Comparison of ENCODE assay signal across 15 cellular contexts in the genomic region with DNA sequence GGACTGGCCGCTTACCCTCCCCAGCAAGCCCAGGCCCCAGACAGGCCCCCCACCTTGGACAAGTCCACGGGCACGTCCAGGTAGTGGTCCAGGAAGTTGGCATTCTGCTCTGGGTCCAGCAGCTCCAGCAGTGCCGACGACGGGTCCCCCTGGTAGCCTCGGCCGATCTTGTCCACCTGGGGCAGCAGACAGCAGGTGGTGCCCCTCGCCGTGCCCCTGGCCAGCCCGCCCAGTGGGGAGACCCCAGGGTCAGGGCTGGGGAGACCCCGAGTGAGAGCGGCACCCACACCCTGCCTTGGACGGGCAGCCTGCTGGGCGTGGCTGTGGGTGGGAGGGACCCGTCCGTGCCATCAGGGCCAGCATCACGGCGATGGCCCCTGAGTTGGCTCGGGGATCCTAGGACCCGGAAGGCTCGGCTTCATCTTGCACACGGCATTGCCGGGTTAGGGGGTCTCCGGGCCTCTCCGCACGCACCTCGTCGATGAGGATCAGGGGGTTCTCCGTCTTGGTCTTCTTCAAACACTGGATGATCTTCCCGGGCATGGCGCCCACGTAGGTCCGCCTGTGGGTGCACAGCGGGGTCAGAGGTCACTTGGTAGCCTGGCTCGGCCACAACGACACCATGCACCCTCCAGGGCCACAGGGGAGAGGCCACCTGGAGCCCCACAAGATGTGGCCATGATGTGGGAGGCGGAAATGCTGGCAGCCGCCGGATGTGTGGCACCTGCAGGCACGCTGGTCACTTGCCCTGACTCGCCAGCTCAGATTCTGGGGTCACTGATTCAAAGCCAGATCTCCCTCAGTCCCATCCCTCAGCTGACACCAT. TPM values are rescaled to one million over a fixed set of nuclear protein-coding genes. Genes with fewer than 3 reads are reported as not detected.
DNase-seq lines count a peak whose midpoint lies in the region; ATAC-seq and TF ChIP-seq lines count a peak whose summit lies in the region.
"Had no signal": no experiment of that assay in that cellular context is flagged by ENCODE, and none has a peak within 500 bp of the region (broad histone marks: within the 10 kb centered on the region; RNA-seq: fewer than 3 reads in every experiment).

No MANE protein-coding gene starts in this region.

- DNase-seq in MCF 10A (ENCODE audit: unreplicated experiment) = no peak
- no peak for DNase-seq in breast epithelium (ENCODE audit: low spot score in 2 of 2)
- peak; percentile 2 for DNase-seq in MM.1S
- no peak for DNase-seq in central memory CD8-positive, alpha-beta T cell (ENCODE audit: low spot score in 2 of 2)
- no peak for DNase-seq in progenitor cell of endocrine pancreas (ENCODE audit: low spot score, unreplicated experiment)
- no peak for DNase-seq in NCI-H2196 (lab: John Stamatoyannopoulos, UW; ENCODE audit: unreplicated experiment)
- no peak for DNase-seq in DMS79 treated with DMSO at 0.1 percent for 48 hours (lab: John Stamatoyannopoulos, UW)
- no peak for DNase-seq in NCI-H2196 treated with DMSO at 0.1 percent for 48 hours (lab: John Stamatoyannopoulos, UW; ENCODE audit: unreplicated experiment)
- DNase-seq: activated CD4-positive, alpha-beta T cell treated with anti-CD3 and anti-CD28 coated beads, Interleukin-2, amount 50 U/mL, for 48 hours; activated effector memory CD4-positive, alpha-beta T cell treated with Interleukin-2 at 50 U/mL for 16 hours; brain microvascular endothelial cell; NCI-H1105 had no signal

- H3K9me3 ChIP-seq in breast epithelium = no peaks in the 10 kb centered on the region
- H3K9me3 ChIP-seq in MM.1S (replicated peaks; ENCODE audit: insufficient read depth, low read length) = no peaks in the 10 kb centered on the region
- H3K9me3 ChIP-seq: SJSA1 had no signal

- H3K4me3 Mint-ChIP-seq in MCF 10A (ENCODE audit: unreplicated experiment) (no peak overlapping the region), progenitor cell of endocrine pancreas (ENCODE audit: low read depth) (no peak overlapping the region)
- H3K4me3 Mint-ChIP-seq in central memory CD8-positive, alpha-beta T cell = no peak overlapping the region

- POLR2A ChIA-PET in MCF 10A (lab: Yijun Ruan, JAX) = interaction anchor here (0.6 to 0.9 kb wide), 2 partner anchors 22 to 44 kb away, joined by 3 read pairs; no protein-coding TSS in a partner anchor

- no peak for ATAC-seq in central memory CD8-positive, alpha-beta T cell (replicated peaks; ENCODE audit: extremely low read depth, poor library complexity, severe bottlenecking)

- H3K36me3 ChIP-seq in breast epithelium (peaks cover 10% of the 10 kb centered on the region), MM.1S (replicated peaks; ENCODE audit: insufficient read depth, low read length) (peaks cover 42% of the 10 kb centered on the region)

- BruUV-seq in MCF 10A (replicated peaks; lab: Mats Ljungman, UMichigan) = no TSS peak

- no peak overlapping the region for H3K4me2 ChIP-seq in MM.1S (ENCODE audit: low read depth, low read length)
- H3K4me2 ChIP-seq: hepatocyte had no signal

- H3K36me3 Mint-ChIP-seq in MCF 10A (ENCODE audit: insufficient read depth, unreplicated experiment) = peaks cover 81% of the 10 kb centered on the region
- peaks cover 68% of the 10 kb centered on the region for H3K36me3 Mint-ChIP-seq in central memory CD8-positive, alpha-beta T cell (ENCODE audit: insufficient read depth)
- H3K36me3 Mint-ChIP-seq in progenitor cell of endocrine pancreas (ENCODE audit: insufficient read depth) = peaks cover 13% of the 10 kb centered on the region

- intact Hi-C loops in MCF 10A (cut with micrococcal nuclease) (loop anchor here (10.0 kb wide), 1 partner anchor 98 kb away; the partner anchor contains the start of gene DUS3L), breast epithelium (cut with DNase I; ENCODE audit: low total_unique reads) (loop anchor here (2.0 to 10.0 kb wide), 2 partner anchors 78 to 1048 kb away; no protein-coding TSS in a partner anchor)

- peaks cover 46% of the 10 kb centered on the region for H3F3A ChIP-seq in MM.1S (ENCODE audit: insufficient read depth, low read length)

- H3K4me3 ChIP-seq in breast epithelium = no peak overlapping the region
- H3K4me3 ChIP-seq in MM.1S (ENCODE audit: low read length) = no peak overlapping the region
- H3K4me3 ChIP-seq: hepatocyte, SJSA1 had no signal

- CTCF ChIA-PET in MCF 10A (lab: Yijun Ruan, JAX) = no interaction called here

- no peak for TF ChIP-seq POLR2A in breast epithelium (IDR thresholded peaks at IDR 0.05)

- H3K4me1 Mint-ChIP-seq in MCF 10A (ENCODE audit: insufficient read depth, unreplicated experiment) = no peaks in the 10 kb centered on the region
- H3K4me1 Mint-ChIP-seq in central memory CD8-positive, alpha-beta T cell = peaks cover 11% of the 10 kb centered on the region
- peaks cover 2% of the 10 kb centered on the region for H3K4me1 Mint-ChIP-seq in progenitor cell of endocrine pancreas (ENCODE audit: low read depth)

- no peaks in the 10 kb centered on the region for H3K27me3 Mint-ChIP-seq in MCF 10A (ENCODE audit: insufficient read depth, unreplicated experiment)
- H3K27me3 Mint-ChIP-seq in central memory CD8-positive, alpha-beta T cell = no peaks in the 10 kb centered on the region
- no peaks in the 10 kb centered on the region for H3K27me3 Mint-ChIP-seq in progenitor cell of endocrine pancreas

- H4K20me1 ChIP-seq in MM.1S (ENCODE audit: insufficient read depth, low read length) = peaks cover 59% of the 10 kb centered on the region

- H3K27ac Mint-ChIP-seq in MCF 10A (ENCODE audit: low read depth, unreplicated experiment) (peak overlapping the region; percentile 54), progenitor cell of endocrine pancreas (peak overlapping the region; percentile 79)
- peak overlapping the region; percentile 61 for H3K27ac Mint-ChIP-seq in central memory CD8-positive, alpha-beta T cell (ENCODE audit: low read depth)

- TF ChIP-seq CTCF in MCF 10A (IDR thresholded peaks at IDR 0.05; ENCODE audit: unreplicated experiment) (no peak), breast epithelium (IDR thresholded peaks at IDR 0.05) (no peak), MM.1S (IDR thresholded peaks at IDR 0.05; ENCODE audit: low read length) (no peak), progenitor cell of endocrine pancreas (IDR thresholded peaks at IDR 0.05; ENCODE audit: unreplicated experiment) (no peak)

- H3K27ac ChIP-seq in breast epithelium = no peak overlapping the region
- no peak overlapping the region for H3K27ac ChIP-seq in MM.1S (ENCODE audit: low read length)
- H3K27ac ChIP-seq: brain microvascular endothelial cell, hepatocyte, SJSA1 had no signal

- no peak overlapping the region for H3K9ac ChIP-seq in MM.1S (ENCODE audit: low read length)

- peaks cover 6 to 7% of the 10 kb centered on the region in 2 donors for H3K4me1 ChIP-seq in breast epithelium
- peaks cover 11% of the 10 kb centered on the region for H3K4me1 ChIP-seq in MM.1S (ENCODE audit: low read length)

- H3K9me3 Mint-ChIP-seq in MCF 10A (ENCODE audit: unreplicated experiment) (no peaks in the 10 kb centered on the region), progenitor cell of endocrine pancreas (ENCODE audit: low read depth) (no peaks in the 10 kb centered on the region)
- H3K9me3 Mint-ChIP-seq in central memory CD8-positive, alpha-beta T cell = no peaks in the 10 kb centered on the region

- H3K27me3 ChIP-seq in breast epithelium = no peaks in the 10 kb centered on the region
- no peaks in the 10 kb centered on the region for H3K27me3 ChIP-seq in MM.1S (replicated peaks; ENCODE audit: insufficient read depth, low read length)
- H3K27me3 ChIP-seq: brain microvascular endothelial cell, hepatocyte, SJSA1 had no signal

- H2AFZ ChIP-seq in MM.1S (ENCODE audit: low read length) = no peak overlapping the region
- H2AFZ ChIP-seq: hepatocyte had no signal

- no peaks in the 10 kb centered on the region for H3K9me2 ChIP-seq in MM.1S (replicated peaks; ENCODE audit: insufficient read depth, low read length)

- H3K79me2 ChIP-seq in MM.1S (ENCODE audit: low read length) = peaks cover 81% of the 10 kb centered on the region

RNA-seq across cellular contexts. Expression of gene RPL36, which starts 6.3 kb away (rescaled TPM):
- 1,569 and 1,807 TPM in 2 replicates for total RNA-seq in MCF 10A (2022)
- 1,000 to 10,000 TPM in 1 of 3 donors, 100 to 1,000 TPM in 2; 687 to 1,274 (median 863) TPM for total RNA-seq in breast epithelium
- 720 and 727 TPM in 2 replicates for total RNA-seq in progenitor cell of endocrine pancreas

RNA-seq across cellular contexts. Expression of gene HSD11B1L, which starts 15.6 kb away (rescaled TPM):
- 4.1 and 5.5 TPM in 2 replicates for total RNA-seq in MCF 10A (2022)
- total RNA-seq in breast epithelium = 10 to 100 TPM; 10.4 to 13.1 (median 11.1) TPM
- 20.1 and 21.1 TPM in 2 replicates for total RNA-seq in progenitor cell of endocrine pancreas

RNA-seq across cellular contexts. Expression of gene MICOS13, which starts 16.1 kb away (rescaled TPM):
- total RNA-seq in MCF 10A (2022) = 51.5 and 73.0 TPM in 2 replicates
- total RNA-seq in breast epithelium = 10 to 100 TPM; 29.4 to 49.5 (median 44.3) TPM
- total RNA-seq in progenitor cell of endocrine pancreas = 28.1 and 29.7 TPM in 2 replicates

RNA-seq across cellular contexts. Expression of gene LONP1, which starts 23.5 kb away (rescaled TPM):
- 219 and 254 TPM in 2 replicates for total RNA-seq in MCF 10A (2022)
- 10 to 100 TPM; 48.1 to 66.2 (median 60.6) TPM for total RNA-seq in breast epithelium
- total RNA-seq in progenitor cell of endocrine pancreas = 56.1 and 61.7 TPM in 2 replicates

RNA-seq across cellular contexts. Expression of gene CATSPERD, which starts 24.0 kb away (rescaled TPM):
- not detected in 2 replicates for total RNA-seq in MCF 10A (2022)
- total RNA-seq in breast epithelium = not detected
- total RNA-seq in progenitor cell of endocrine pancreas = not detected in 2 replicates
- total RNA-seq: fibroblast of lung, hepatocyte, SJSA1 had no signal
